In the genomic region with DNA sequence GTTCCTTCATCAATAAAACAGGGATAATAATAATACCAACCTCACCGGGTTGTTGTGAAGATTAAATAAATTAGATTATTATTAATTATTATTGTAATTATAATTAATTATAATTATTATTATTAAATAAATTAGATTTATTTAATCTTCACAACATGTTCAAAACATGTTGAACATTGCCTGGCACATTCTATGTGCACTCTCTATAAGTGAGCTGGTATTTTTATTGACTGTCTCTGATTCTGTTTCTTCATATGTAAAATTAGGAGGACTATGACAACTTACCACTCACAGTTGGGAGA, we compare ENCODE assay signal across 43 cellular contexts. TPM values are rescaled to one million over a fixed set of nuclear protein-coding genes. Genes with fewer than 3 reads are reported as not detected.
"Had no signal": no experiment of that assay in that cellular context is flagged by ENCODE, and none has a peak within 500 bp of the region (broad histone marks: within the 10 kb centered on the region; RNA-seq: fewer than 3 reads in every experiment).

No MANE protein-coding gene starts in this region.

- H3K27ac ChIP-seq: adrenal gland, ascending aorta, body of pancreas, brain microvascular endothelial cell, breast epithelium, cardiac muscle cell had no signal

- H3K4me1 ChIP-seq: adrenal gland, ascending aorta, breast epithelium had no signal

- H3K9me3 Mint-ChIP-seq: activated naive CD8-positive, alpha-beta T cell treated with anti-CD3 and anti-CD28 coated beads for 36 hours; activated naive CD8-positive, alpha-beta T cell treated with anti-CD3 and anti-CD28 coated beads, Interleukin-2, amount 10 ng/mL, durations not matched to agents 7 days and 5 days; activated T-cell treated with anti-CD3 and anti-CD28 coated beads, Interleukin-2, amount 50 U/mL, for 4 hours; activated T-cell treated with anti-CD3 and anti-CD28 coated beads, Interleukin-2, amount 50 U/mL, for 72 hours; activated T-helper 2 cell treated with anti-CD3 and anti-CD28 coated beads, Interferon-gamma antibody, Interleukin-2, Interleukin-4, amounts not matched to agents 10 μg/mL and 5 μg/mL and 100 μg/mL, durations not matched to agents 14 hours and 24 hours and 36 hours; brain; central memory CD8-positive, alpha-beta T cell had no signal

- H3K4me3 ChIP-seq: adrenal gland, ascending aorta, body of pancreas, breast epithelium, cardiac muscle cell had no signal

- H3K36me3 ChIP-seq: adrenal gland, ascending aorta, brain microvascular endothelial cell, breast epithelium, cardiac muscle cell had no signal

- H3K36me3 Mint-ChIP-seq: activated naive CD4-positive, alpha-beta T cell treated with anti-CD3 and anti-CD28 coated beads, Interleukin-2, amount 10 ng/mL, durations not matched to agents 7 days and 5 days; activated naive CD4-positive, alpha-beta T cell treated with anti-CD3 and anti-CD28 coated beads, Interleukin-2, amount 50 U/mL, for 24 hours; activated naive CD4-positive, alpha-beta T cell treated with anti-CD3 and anti-CD28 coated beads, Interleukin-2, amount 50 U/mL, for 72 hours; activated naive CD8-positive, alpha-beta T cell; activated naive CD8-positive, alpha-beta T cell treated with anti-CD3 and anti-CD28 coated beads for 36 hours; activated naive CD8-positive, alpha-beta T cell treated with anti-CD3 and anti-CD28 coated beads, Interleukin-2, amount 10 ng/mL, durations not matched to agents 7 days and 5 days; brain had no signal

- FAIRE-seq: astrocyte, bronchial epithelial cell had no signal

- ATAC-seq: activated naive CD4-positive, alpha-beta T cell treated with anti-CD3 and anti-CD28 coated beads, Interleukin-2, amount 50 U/mL, for 72 hours; activated naive CD8-positive, alpha-beta T cell treated with anti-CD3 and anti-CD28 coated beads, Interleukin-2, amount 50 U/mL, for 24 hours; activated T-cell treated with anti-CD3 and anti-CD28 coated beads, Interleukin-2, amount 50 U/mL, for 4 hours; activated T-cell treated with anti-CD3 and anti-CD28 coated beads, Interleukin-2, amount 50 U/mL, for 72 hours; activated T-helper 17 cell treated with anti-CD3 and anti-CD28 coated beads, Interleukin-2, amount 50 U/mL, for 72 hours; body of pancreas had no signal

- H3K4me3 Mint-ChIP-seq: activated naive CD4-positive, alpha-beta T cell treated with anti-CD3 and anti-CD28 coated beads for 36 hours; activated naive CD4-positive, alpha-beta T cell treated with anti-CD3 and anti-CD28 coated beads, Interleukin-2, amount 10 ng/mL, durations not matched to agents 7 days and 5 days; activated naive CD4-positive, alpha-beta T cell treated with anti-CD3 and anti-CD28 coated beads, Interleukin-2, amount 50 U/mL, for 24 hours; activated naive CD8-positive, alpha-beta T cell; activated naive CD8-positive, alpha-beta T cell treated with anti-CD3 and anti-CD28 coated beads for 36 hours; activated naive CD8-positive, alpha-beta T cell treated with anti-CD3 and anti-CD28 coated beads, Interleukin-2, amount 10 ng/mL, durations not matched to agents 7 days and 5 days; activated naive CD8-positive, alpha-beta T cell treated with anti-CD3 and anti-CD28 coated beads, Interleukin-2, amount 50 U/mL, for 24 hours; activated T-cell treated with anti-CD3 and anti-CD28 coated beads, Interleukin-2, amount 50 U/mL, for 24 hours; activated T-cell treated with anti-CD3 and anti-CD28 coated beads, Interleukin-2, amount 50 U/mL, for 4 hours; activated T-cell treated with anti-CD3 and anti-CD28 coated beads, Interleukin-2, amount 50 U/mL, for 72 hours; activated T-helper 1 cell treated with anti-CD3 and anti-CD28 coated beads, Interleukin-12 subunit alpha, Interleukin-12 subunit beta, Interleukin-2, Interleukin-4 antibody, amounts not matched to agents 30 ng/mL and 10 ng/mL and 1 ng/mL, durations not matched to agents 14 hours and 24 hours and 36 hours; activated T-helper 17 cell treated with anti-CD3 and anti-CD28 coated beads, Interleukin-2, amount 50 U/mL, for 72 hours; brain; central memory CD8-positive, alpha-beta T cell had no signal

- H3K27me3 Mint-ChIP-seq: activated naive CD4-positive, alpha-beta T cell treated with anti-CD3 and anti-CD28 coated beads, Interleukin-2, amount 10 ng/mL, durations not matched to agents 7 days and 5 days; activated naive CD8-positive, alpha-beta T cell; activated naive CD8-positive, alpha-beta T cell treated with anti-CD3 and anti-CD28 coated beads, Interleukin-2, amount 10 ng/mL, durations not matched to agents 7 days and 5 days; activated T-cell treated with anti-CD3 and anti-CD28 coated beads, Interleukin-2, amount 50 U/mL, for 24 hours; brain; central memory CD8-positive, alpha-beta T cell had no signal

- H3K27me3 ChIP-seq: adrenal gland, ascending aorta, body of pancreas, brain microvascular endothelial cell, breast epithelium, cardiac muscle cell had no signal

- H3K27ac Mint-ChIP-seq: activated naive CD4-positive, alpha-beta T cell treated with anti-CD3 and anti-CD28 coated beads for 36 hours; activated naive CD4-positive, alpha-beta T cell treated with anti-CD3 and anti-CD28 coated beads, Interleukin-2, amount 10 ng/mL, durations not matched to agents 7 days and 5 days; activated naive CD4-positive, alpha-beta T cell treated with anti-CD3 and anti-CD28 coated beads, Interleukin-2, amount 50 U/mL, for 24 hours; activated naive CD4-positive, alpha-beta T cell treated with anti-CD3 and anti-CD28 coated beads, Interleukin-2, amount 50 U/mL, for 72 hours; activated naive CD8-positive, alpha-beta T cell; activated naive CD8-positive, alpha-beta T cell treated with anti-CD3 and anti-CD28 coated beads for 36 hours; activated naive CD8-positive, alpha-beta T cell treated with anti-CD3 and anti-CD28 coated beads, Interleukin-2, amount 10 ng/mL, durations not matched to agents 7 days and 5 days; activated naive CD8-positive, alpha-beta T cell treated with anti-CD3 and anti-CD28 coated beads, Interleukin-2, amount 50 U/mL, for 24 hours; activated T-cell treated with anti-CD3 and anti-CD28 coated beads, Interleukin-2, amount 50 U/mL, for 24 hours; activated T-cell treated with anti-CD3 and anti-CD28 coated beads, Interleukin-2, amount 50 U/mL, for 72 hours; activated T-helper 1 cell treated with anti-CD3 and anti-CD28 coated beads, Interleukin-12 subunit alpha, Interleukin-12 subunit beta, Interleukin-2, Interleukin-4 antibody, amounts not matched to agents 30 ng/mL and 10 ng/mL and 1 ng/mL, durations not matched to agents 14 hours and 24 hours and 36 hours; activated T-helper 17 cell treated with anti-CD3 and anti-CD28 coated beads, Interleukin-2, amount 50 U/mL, for 72 hours; activated T-helper 2 cell treated with anti-CD3 and anti-CD28 coated beads, Interferon-gamma antibody, Interleukin-2, Interleukin-4, amounts not matched to agents 10 μg/mL and 5 μg/mL and 100 μg/mL, durations not matched to agents 14 hours and 24 hours and 36 hours; brain had no signal

- H3K4me1 Mint-ChIP-seq: activated naive CD4-positive, alpha-beta T cell treated with anti-CD3 and anti-CD28 coated beads, Interleukin-2, amount 10 ng/mL, durations not matched to agents 7 days and 5 days; activated naive CD4-positive, alpha-beta T cell treated with anti-CD3 and anti-CD28 coated beads, Interleukin-2, amount 50 U/mL, for 24 hours; activated naive CD8-positive, alpha-beta T cell treated with anti-CD3 and anti-CD28 coated beads for 36 hours; activated naive CD8-positive, alpha-beta T cell treated with anti-CD3 and anti-CD28 coated beads, Interleukin-2, amount 10 ng/mL, durations not matched to agents 7 days and 5 days; activated naive CD8-positive, alpha-beta T cell treated with anti-CD3 and anti-CD28 coated beads, Interleukin-2, amount 50 U/mL, for 24 hours; activated T-helper 17 cell treated with anti-CD3 and anti-CD28 coated beads, Interleukin-2, amount 50 U/mL, for 72 hours; central memory CD8-positive, alpha-beta T cell had no signal

- H3K9me3 ChIP-seq: adrenal gland, ascending aorta, body of pancreas, breast epithelium had no signal

- DNase-seq: activated effector memory CD4-positive, alpha-beta T cell treated with anti-CD3 and anti-CD28 coated beads, Interleukin-2, amount 50 U/mL, for 16 hours; activated effector memory CD4-positive, alpha-beta T cell treated with Interleukin-2 at 50 U/mL for 16 hours; activated gamma-delta T cell; activated gamma-delta T cell treated with Interleukin-2 at 50 U/mL for 16 hours; activated naive CD4-positive, alpha-beta T cell; activated naive CD4-positive, alpha-beta T cell treated with anti-CD3 and anti-CD28 coated beads for 36 hours; activated naive CD4-positive, alpha-beta T cell treated with anti-CD3 and anti-CD28 coated beads, Interleukin-2, amount 10 ng/mL, durations not matched to agents 7 days and 5 days; activated naive CD4-positive, alpha-beta T cell treated with anti-CD3 and anti-CD28 coated beads, Interleukin-2, amount 50 U/mL, for 16 hours; activated naive CD4-positive, alpha-beta T cell treated with Interleukin-2 at 50 U/mL for 16 hours; activated naive CD8-positive, alpha-beta T cell treated with anti-CD3 and anti-CD28 coated beads for 36 hours; activated naive CD8-positive, alpha-beta T cell treated with anti-CD3 and anti-CD28 coated beads, Interleukin-2, amount 10 ng/mL, durations not matched to agents 7 days and 5 days; activated naive CD8-positive, alpha-beta T cell treated with anti-CD3 and anti-CD28 coated beads, Interleukin-2, amount 50 U/mL, for 24 hours; activated T-cell treated with anti-CD3 and anti-CD28 coated beads, Interleukin-2, amount 50 U/mL, for 24 hours; activated T-cell treated with anti-CD3 and anti-CD28 coated beads, Interleukin-2, amount 50 U/mL, for 4 hours; activated T-cell treated with anti-CD3 and anti-CD28 coated beads, Interleukin-2, amount 50 U/mL, for 48 hours; activated T-cell treated with anti-CD3 and anti-CD28 coated beads, Interleukin-2, amount 50 U/mL, for 72 hours; adrenal gland; amniotic stem cell; amygdala; anterior cingulate cortex; aorta; body of pancreas; brain microvascular endothelial cell; caudate nucleus; central memory CD4-positive, alpha-beta T cell; cerebellar nuclear complex had no signal

RNA-seq across cellular contexts. Expression of a gene that starts 0.8 kb away (rescaled TPM):
- total RNA-seq: activated naive CD4-positive, alpha-beta T cell treated with anti-CD3 and anti-CD28 coated beads for 36 hours; activated naive CD4-positive, alpha-beta T cell treated with anti-CD3 and anti-CD28 coated beads, Interleukin-2, amount 50 U/mL, for 72 hours; activated naive CD8-positive, alpha-beta T cell treated with anti-CD3 and anti-CD28 coated beads for 36 hours; activated naive CD8-positive, alpha-beta T cell treated with anti-CD3 and anti-CD28 coated beads, Interleukin-2, amount 10 ng/mL, durations not matched to agents 7 days and 5 days; activated T-cell treated with anti-CD3 and anti-CD28 coated beads, Interleukin-2, amount 50 U/mL, for 4 hours; activated T-cell treated with anti-CD3 and anti-CD28 coated beads, Interleukin-2, amount 50 U/mL, for 72 hours; activated T-helper 1 cell treated with anti-CD3 and anti-CD28 coated beads, Interleukin-12 subunit alpha, Interleukin-12 subunit beta, Interleukin-2, Interleukin-4 antibody, amounts not matched to agents 30 ng/mL and 10 ng/mL and 1 ng/mL, durations not matched to agents 14 hours and 24 hours and 36 hours; activated T-helper 17 cell treated with anti-CD3 and anti-CD28 coated beads, Interleukin-2, amount 50 U/mL, for 72 hours; activated T-helper 2 cell treated with anti-CD3 and anti-CD28 coated beads, Interferon-gamma antibody, Interleukin-2, Interleukin-4, amounts not matched to agents 10 μg/mL and 5 μg/mL and 100 μg/mL, durations not matched to agents 14 hours and 24 hours and 36 hours; adrenal gland; aorta; astrocyte; body of pancreas; breast epithelium; bronchial epithelial cell; cardiac muscle cell; cardiac septum; cerebellum; chondrocyte had no signal
- polyA plus RNA-seq: adipose tissue, aorta, cardiac muscle cell had no signal
